Comparison of ENCODE assay signal across 28 cellular contexts in genomic region chr10:110442746-110443145, GRCh38. TPM values are rescaled to one million over a fixed set of nuclear protein-coding genes. Genes with fewer than 3 reads are reported as not detected.
DNase-seq lines count a peak whose midpoint lies in the region; ATAC-seq lines count a peak whose summit lies in the region.
"Had no signal": no experiment of that assay in that cellular context is flagged by ENCODE, and none has a peak within 500 bp of the region (broad histone marks: within the 10 kb centered on the region; RNA-seq: fewer than 3 reads in every experiment).

No MANE protein-coding gene starts in this region.

- no peak overlapping the region for H3K4me3 ChIP-seq in mesendoderm (ENCODE audit: low read length)
- H3K4me3 ChIP-seq: adrenal gland, BLaER1, lower lobe of right lung, mucosa of descending colon, ovary, PC-9, tibial artery had no signal

- H3K27ac ChIP-seq in mesendoderm (ENCODE audit: low read depth, low read length) = no peak overlapping the region
- H3K27ac ChIP-seq: adrenal gland, BLaER1, lower lobe of right lung, ovary, PC-9, tibial artery had no signal

- H3K36me3 ChIP-seq in mesendoderm (ENCODE audit: control insufficient read depth, insufficient read depth, low read length) = no peaks in the 10 kb centered on the region
- H3K36me3 ChIP-seq: adrenal gland, BLaER1, lower lobe of right lung, ovary, tibial artery had no signal

- no peak overlapping the region for H2AK5ac ChIP-seq in mesendoderm (ENCODE audit: low read length)

- H3K79me1 ChIP-seq in mesendoderm (ENCODE audit: low read length) = no peaks in the 10 kb centered on the region

- no peak overlapping the region for H2BK15ac ChIP-seq in mesendoderm (replicated peaks; ENCODE audit: low read depth)

- H3K27me3 Mint-ChIP-seq in activated naive CD4-positive, alpha-beta T cell treated with anti-CD3 and anti-CD28 coated beads for 36 hours (ENCODE audit: low read depth) = no peaks in the 10 kb centered on the region
- peaks cover 20% of the 10 kb centered on the region for H3K27me3 Mint-ChIP-seq in central memory CD8-positive, alpha-beta T cell

- H3K36me3 Mint-ChIP-seq in activated naive CD4-positive, alpha-beta T cell treated with anti-CD3 and anti-CD28 coated beads for 36 hours (ENCODE audit: low read depth) = no peaks in the 10 kb centered on the region
- no peaks in the 10 kb centered on the region for H3K36me3 Mint-ChIP-seq in central memory CD8-positive, alpha-beta T cell (ENCODE audit: insufficient read depth)

- no peak overlapping the region for H3K23ac ChIP-seq in mesendoderm (ENCODE audit: low read length)

- no peaks in the 10 kb centered on the region for H3K9me3 Mint-ChIP-seq in activated naive CD4-positive, alpha-beta T cell treated with anti-CD3 and anti-CD28 coated beads for 36 hours
- no peaks in the 10 kb centered on the region for H3K9me3 Mint-ChIP-seq in central memory CD8-positive, alpha-beta T cell
- H3K9me3 Mint-ChIP-seq: nephron had no signal

- no peak overlapping the region for H3K4me2 ChIP-seq in mesendoderm (ENCODE audit: low read length)
- H3K4me2 ChIP-seq: PC-9 had no signal

- intact Hi-C loops in activated naive CD4-positive, alpha-beta T cell treated with anti-CD3 and anti-CD28 coated beads for 36 hours (cut with micrococcal nuclease) = no loop called here

- peaks cover 5% of the 10 kb centered on the region for H3K4me1 ChIP-seq in mesendoderm (ENCODE audit: control insufficient read depth, low read depth, low read length)
- H3K4me1 ChIP-seq: tibial artery had no signal

- CTCF ChIA-PET in activated naive CD4-positive, alpha-beta T cell treated with anti-CD3 and anti-CD28 coated beads for 36 hours (lab: Charles Lee) = interaction anchor here (0.9 to 1.2 kb wide), 2 partner anchors 88 to 104 kb away, joined by 3 to 4 read pairs; no protein-coding TSS in a partner anchor

- H3K27me3 ChIP-seq in mesendoderm (ENCODE audit: insufficient read depth, low read length, poor library complexity) = no peaks in the 10 kb centered on the region
- H3K27me3 ChIP-seq: adrenal gland, BLaER1, ovary, tibial artery had no signal

- no peak overlapping the region for H3K9ac ChIP-seq in mesendoderm (ENCODE audit: low read length)
- H3K9ac ChIP-seq: BLaER1 had no signal

- no peak for ATAC-seq in central memory CD8-positive, alpha-beta T cell (replicated peaks; ENCODE audit: extremely low read depth, poor library complexity, severe bottlenecking)
- ATAC-seq: lower lobe of right lung had no signal

- no peak overlapping the region for H3K4ac ChIP-seq in mesendoderm (ENCODE audit: low read depth, low read length)

- WGBS in mesendoderm (ENCODE audit: extremely low coverage, insufficient coverage, low lambda C conversion rate) = no CpG with 5 or more reads among the region's 4 CpGs

- H3K4me1 Mint-ChIP-seq in activated naive CD4-positive, alpha-beta T cell treated with anti-CD3 and anti-CD28 coated beads for 36 hours (ENCODE audit: low read depth) = peaks cover 9% of the 10 kb centered on the region
- H3K4me1 Mint-ChIP-seq in central memory CD8-positive, alpha-beta T cell = peaks cover 9% of the 10 kb centered on the region

- H4K8ac ChIP-seq in mesendoderm (ENCODE audit: low read depth, low read length) = no peak overlapping the region

- H3K4me3 Mint-ChIP-seq in activated naive CD4-positive, alpha-beta T cell treated with anti-CD3 and anti-CD28 coated beads for 36 hours = no peak overlapping the region
- H3K4me3 Mint-ChIP-seq in central memory CD8-positive, alpha-beta T cell = no peak overlapping the region
- H3K4me3 Mint-ChIP-seq: activated CD8-positive, alpha-beta T cell treated with anti-CD3 and anti-CD28 coated beads, Interleukin-2, amount 10 ng/mL, durations not matched to agents 7 days and 5 days; nephron had no signal

- no peak overlapping the region for H3K18ac ChIP-seq in mesendoderm (ENCODE audit: low read length)

- H3K79me2 ChIP-seq in mesendoderm (ENCODE audit: control insufficient read depth, insufficient read depth, low read length) = no peaks in the 10 kb centered on the region

- no peak overlapping the region for H3K27ac Mint-ChIP-seq in activated naive CD4-positive, alpha-beta T cell treated with anti-CD3 and anti-CD28 coated beads for 36 hours
- H3K27ac Mint-ChIP-seq in central memory CD8-positive, alpha-beta T cell (ENCODE audit: low read depth) = peak overlapping the region; percentile 85

- peak; percentile 3 for DNase-seq in activated naive CD4-positive, alpha-beta T cell treated with anti-CD3 and anti-CD28 coated beads for 36 hours
- DNase-seq in activated naive CD4-positive, alpha-beta T cell treated with anti-CD3 and anti-CD28 coated beads, Interleukin-2, amount 50 U/mL, for 16 hours = no peak
- no peak for DNase-seq in central memory CD8-positive, alpha-beta T cell (ENCODE audit: low spot score in 2 of 2)
- no peak for DNase-seq in mesendoderm
- peak; percentile 10 for DNase-seq in stimulated activated CD8-positive, alpha-beta memory T cell treated with anti-CD3 and anti-CD28 coated beads, Interleukin-4, amount 100 ng/mL, for 48 hours
- no peak for DNase-seq in DMS114 treated with DMSO at 0.1 percent for 48 hours (lab: John Stamatoyannopoulos, UW; ENCODE audit: unreplicated experiment)
- no peak for DNase-seq in RKO (ENCODE audit: low spot score)
- DNase-seq: activated CD4-positive, CD25-positive, alpha-beta regulatory T cell treated with anti-CD3 and anti-CD28 coated beads, Interleukin-2, amount 50 U/mL, for 72 hours; activated CD8-positive, alpha-beta T cell treated with anti-CD3 and anti-CD28 coated beads, Interleukin-2, amount 10 ng/mL, durations not matched to agents 7 days and 5 days; activated naive CD4-positive, alpha-beta T cell treated with Interleukin-2 at 50 U/mL for 16 hours; cerebellar nuclear complex; DMS53; foreskin melanocyte; H7; Karpas-422; lower lobe of right lung; mucosa of descending colon; NCI-H2081 treated with DMSO at 0.1 percent for 48 hours; NCI-H226; NCI-H69; ovary; PC-9; SHP77; small intestine had no signal

- no peak overlapping the region for H2BK120ac ChIP-seq in mesendoderm (ENCODE audit: low read depth, low read length)

- H4K5ac ChIP-seq in mesendoderm (ENCODE audit: low read length) = no peak overlapping the region

- H3K56ac ChIP-seq in mesendoderm (ENCODE audit: low read length) = peak overlapping the region; percentile 39

- H2BK5ac ChIP-seq in mesendoderm (ENCODE audit: low read length) = no peak overlapping the region

RNA-seq across cellular contexts. Expression of gene DUSP5, which starts 55.0 kb away (rescaled TPM):
- 10 to 100 TPM; 51.0 to 53.5 TPM for total RNA-seq in activated naive CD4-positive, alpha-beta T cell treated with anti-CD3 and anti-CD28 coated beads for 36 hours
- 52.5 TPM for polyA plus RNA-seq in mesendoderm (2013, experiment 1 of 2)
- 50.7 TPM for polyA plus RNA-seq in mesendoderm (2013, experiment 2 of 2)

Comparison
In these comparisons a context has a peak if more than half of its experiments do, and no peak if none do; other contexts are left out.
1. DNase-seq: peak in activated naive CD4-positive, alpha-beta T cell treated with anti-CD3 and anti-CD28 coated beads for 36 hours (single experiment) and stimulated activated CD8-positive, alpha-beta memory T cell treated with anti-CD3 and anti-CD28 coated beads, Interleukin-4, amount 100 ng/mL, for 48 hours (single experiment); none in activated naive CD4-positive, alpha-beta T cell treated with anti-CD3 and anti-CD28 coated beads, Interleukin-2, amount 50 U/mL, for 16 hours (single experiment), central memory CD8-positive, alpha-beta T cell (0 of 2), mesendoderm (single experiment), DMS114 treated with DMSO at 0.1 percent for 48 hours (single experiment) and RKO (single experiment).